ENCODE assay signal across 20 cellular contexts in the genomic region with DNA sequence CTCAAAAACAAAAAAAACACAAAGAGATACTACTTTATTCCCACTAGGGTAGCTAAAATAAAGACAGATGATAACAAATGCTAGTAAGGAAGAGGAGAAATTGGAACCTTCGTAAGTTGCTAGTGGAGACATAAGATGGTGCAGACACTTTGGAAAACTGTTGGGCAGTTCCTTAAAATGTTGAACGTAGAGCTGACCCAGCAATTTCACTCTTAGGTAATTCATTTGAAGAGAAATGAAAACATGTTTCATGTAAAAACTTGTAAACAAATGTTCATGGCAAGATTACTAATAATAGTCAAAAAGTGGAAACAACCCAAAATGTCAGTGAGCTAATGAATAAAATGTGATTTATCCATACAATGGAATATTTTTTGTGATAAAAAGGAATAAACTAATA.
"Had no signal": no experiment of that assay in that cellular context is flagged by ENCODE, and none has a peak within 500 bp of the region (broad histone marks: within the 10 kb centered on the region; RNA-seq: fewer than 3 reads in every experiment).

No MANE protein-coding gene starts in this region.

- H3K4me1 Mint-ChIP-seq: natural killer cell; stimulated activated effector memory CD8-positive, alpha-beta T cell treated with anti-CD3 and anti-CD28 coated beads, Interleukin-12 subunit alpha, Interleukin-12 subunit beta, amount 100 ng/mL, for 72 hours had no signal

- H3K4me3 Mint-ChIP-seq: natural killer cell; stimulated activated effector memory CD8-positive, alpha-beta T cell treated with anti-CD3 and anti-CD28 coated beads, Interleukin-12 subunit alpha, Interleukin-12 subunit beta, amount 100 ng/mL, for 72 hours had no signal

- H3K27ac Mint-ChIP-seq: natural killer cell; stimulated activated effector memory CD8-positive, alpha-beta T cell treated with anti-CD3 and anti-CD28 coated beads, Interleukin-12 subunit alpha, Interleukin-12 subunit beta, amount 100 ng/mL, for 72 hours had no signal

- H3K27ac ChIP-seq: coronary artery, dorsolateral prefrontal cortex, lower lobe of right lung, neutrophil, pancreas, thyroid gland had no signal

- ATAC-seq: left ventricle myocardium superior; lower lobe of right lung; natural killer cell; pancreas; sciatic nerve; stimulated activated effector memory CD8-positive, alpha-beta T cell treated with anti-CD3 and anti-CD28 coated beads, Interleukin-12 subunit alpha, Interleukin-12 subunit beta, amount 100 ng/mL, for 72 hours had no signal

- H3K4me2 ChIP-seq: smooth muscle cell had no signal

- H3K9me3 Mint-ChIP-seq: natural killer cell; stimulated activated effector memory CD8-positive, alpha-beta T cell treated with anti-CD3 and anti-CD28 coated beads, Interleukin-12 subunit alpha, Interleukin-12 subunit beta, amount 100 ng/mL, for 72 hours had no signal

- H3K4me3 ChIP-seq: coronary artery, dorsolateral prefrontal cortex, lower lobe of right lung, pancreas, smooth muscle cell, stomach, thyroid gland had no signal

- H3K4me1 ChIP-seq: lower lobe of right lung, thyroid gland had no signal

- DNase-seq: dorsolateral prefrontal cortex; effector CD4-positive, alpha-beta T cell; hypothalamus; left ventricle myocardium superior; lower lobe of right lung; natural killer cell; pancreas; stimulated activated CD4-positive, alpha-beta T cell treated with anti-CD3 and anti-CD28 coated beads, Interleukin-12 subunit alpha, Interleukin-12 subunit beta, amount 100 ng/mL, for 4 hours; stimulated activated CD4-positive, alpha-beta T cell treated with anti-CD3 and anti-CD28 coated beads, Interleukin-2, amount 100 ng/mL, for 24 hours; stimulated activated CD4-positive, alpha-beta T cell treated with anti-CD3 and anti-CD28 coated beads, Interleukin-4, amount 100 ng/mL, for 24 hours; stimulated activated naive CD4-positive, alpha-beta T cell treated with Interleukin-2 at 50 U/mL for 16 hours; stomach; thyroid gland had no signal

- H3K9me3 ChIP-seq: lower lobe of right lung, neutrophil, pancreas, stomach, thyroid gland had no signal

- FAIRE-seq: frontal cortex, keratinocyte, pancreas had no signal

- H3K36me3 Mint-ChIP-seq: natural killer cell had no signal

- H3K27me3 ChIP-seq: dorsolateral prefrontal cortex, neutrophil, pancreas, stomach, thyroid gland had no signal
